Comparison of ENCODE assay signal across 28 cellular contexts in the genomic region with DNA sequence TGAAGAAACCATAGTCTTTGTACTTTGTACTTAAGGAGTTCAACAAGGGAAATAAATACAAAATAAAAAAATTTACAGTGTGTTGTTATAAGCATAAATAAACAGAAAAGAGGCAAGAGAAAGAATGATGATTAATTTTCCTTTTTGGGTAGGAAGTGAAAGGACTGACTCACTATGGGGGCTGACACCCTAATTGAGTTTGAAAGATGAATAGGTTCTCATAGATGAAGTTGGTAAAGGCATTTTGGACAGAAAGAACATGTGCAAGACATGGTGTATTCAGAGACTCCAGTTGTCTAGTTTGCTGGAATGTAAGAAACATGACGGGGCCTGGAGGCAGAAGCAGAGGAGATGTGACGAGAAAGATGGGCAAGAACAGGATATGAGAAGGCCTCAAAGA.
DNase-seq lines count a peak whose midpoint lies in the region; ATAC-seq, FAIRE-seq and TF ChIP-seq lines count a peak whose summit lies in the region.
"Had no signal": no experiment of that assay in that cellular context is flagged by ENCODE, and none has a peak within 500 bp of the region (broad histone marks: within the 10 kb centered on the region; RNA-seq: fewer than 3 reads in every experiment).

No MANE protein-coding gene starts in this region.

- H3K36me3 ChIP-seq in endothelial cell of umbilical vein (ENCODE audit: control insufficient read depth in 2 of 2, extremely low read depth in 1 of 2, insufficient read depth in 2 of 2, low read length in 2 of 2) (peaks cover 2% of the 10 kb centered on the region in 2 experiments), gastroesophageal sphincter (peaks cover 0 to 65% of the 10 kb centered on the region in 2 donors)
- H3K36me3 ChIP-seq: adrenal gland had no signal

- no peaks in the 10 kb centered on the region for H4K20me1 ChIP-seq in endothelial cell of umbilical vein (replicated peaks; ENCODE audit: control insufficient read depth, extremely low read depth, insufficient read depth, low read length)

- CTCF ChIA-PET in activated naive CD4-positive, alpha-beta T cell treated with anti-CD3 and anti-CD28 coated beads, Interleukin-2, amount 10 ng/mL, durations not matched to agents 7 days and 5 days (lab: Charles Lee): interaction anchor here (0.7 kb wide), 1 partner anchor 59 kb away, joined by 3 read pairs; no protein-coding TSS in a partner anchor
- CTCF ChIA-PET in endothelial cell of umbilical vein (lab: Charles Lee) (no interaction called here), Calu3 (lab: Charles Lee) (no interaction called here)

- peaks cover under 1 to 16% of the 10 kb centered on the region in 2 donors for H3K36me3 Mint-ChIP-seq in activated naive CD4-positive, alpha-beta T cell treated with anti-CD3 and anti-CD28 coated beads, Interleukin-2, amount 50 U/mL, for 72 hours
- H3K36me3 Mint-ChIP-seq in activated naive CD4-positive, alpha-beta T cell treated with anti-CD3 and anti-CD28 coated beads, Interleukin-2, amount 10 ng/mL, durations not matched to agents 7 days and 5 days: peaks cover 8% of the 10 kb centered on the region
- no peaks in the 10 kb centered on the region for H3K36me3 Mint-ChIP-seq in Calu3 (ENCODE audit: insufficient read depth, unreplicated experiment)

- H3K9me3 Mint-ChIP-seq in activated naive CD4-positive, alpha-beta T cell treated with anti-CD3 and anti-CD28 coated beads, Interleukin-2, amount 50 U/mL, for 72 hours: no peaks in the 10 kb centered on the region
- H3K9me3 Mint-ChIP-seq in activated naive CD4-positive, alpha-beta T cell treated with anti-CD3 and anti-CD28 coated beads, Interleukin-2, amount 10 ng/mL, durations not matched to agents 7 days and 5 days: no peaks in the 10 kb centered on the region
- no peaks in the 10 kb centered on the region for H3K9me3 Mint-ChIP-seq in Calu3 (ENCODE audit: low read depth, unreplicated experiment)
- H3K9me3 Mint-ChIP-seq: natural killer cell had no signal

- no peak overlapping the region for H3K4me3 ChIP-seq in endothelial cell of umbilical vein (replicated peaks in 1 of 3; ENCODE audit: insufficient read depth in 1 of 3, low read depth in 1 of 3, low read length in 3 of 3)
- no peak overlapping the region for H3K4me3 ChIP-seq in gastroesophageal sphincter
- H3K4me3 ChIP-seq: adrenal gland, heart right ventricle, lower lobe of right lung, skin epidermis, transverse colon had no signal

- dilution Hi-C loops in endothelial cell of umbilical vein (cut with MboI; ENCODE audit: extremely low pct_ligation_motif_present, low sequenced_read_pairs): no loop called here

- H3K27ac ChIP-seq in endothelial cell of umbilical vein (ENCODE audit: insufficient read depth, low read depth, low read length): no peak overlapping the region
- no peak overlapping the region for H3K27ac ChIP-seq in gastroesophageal sphincter
- H3K27ac ChIP-seq: adrenal gland, heart right ventricle, lower lobe of right lung, skin epidermis, transverse colon had no signal

- no peaks in the 10 kb centered on the region for H3K4me1 Mint-ChIP-seq in activated naive CD4-positive, alpha-beta T cell treated with anti-CD3 and anti-CD28 coated beads, Interleukin-2, amount 10 ng/mL, durations not matched to agents 7 days and 5 days
- H3K4me1 Mint-ChIP-seq in Calu3 (ENCODE audit: low read depth, unreplicated experiment): peaks cover under 1% of the 10 kb centered on the region
- H3K4me1 Mint-ChIP-seq: natural killer cell had no signal

- no peak for FAIRE-seq in endothelial cell of umbilical vein (lab: Jason Lieb, UNC)
- FAIRE-seq: HepG2 had no signal

- TF ChIP-seq CTCF in endothelial cell of umbilical vein (IDR thresholded peaks at IDR 0.05; ENCODE audit: extremely low read depth in 1 of 2, insufficient read depth in 1 of 2, low read depth in 1 of 2, low read length in 2 of 2): no peak
- TF ChIP-seq CTCF in Calu3 (IDR thresholded peaks at IDR 0.05; ENCODE audit: unreplicated experiment): no peak
- no peak for TF ChIP-seq CTCF in gastroesophageal sphincter (IDR thresholded peaks at IDR 0.05)

- H3K4me1 ChIP-seq in endothelial cell of umbilical vein (ENCODE audit: control insufficient read depth, extremely low read depth, insufficient read depth, low read length): peaks cover 13% of the 10 kb centered on the region
- no peaks in the 10 kb centered on the region for H3K4me1 ChIP-seq in gastroesophageal sphincter
- H3K4me1 ChIP-seq: adrenal gland, heart right ventricle, lower lobe of right lung, transverse colon had no signal

- no peak for TF ChIP-seq EP300 in gastroesophageal sphincter (IDR thresholded peaks at IDR 0.05)

- peak overlapping the region; percentile 2 to 52 for H3K27ac Mint-ChIP-seq in activated naive CD4-positive, alpha-beta T cell treated with anti-CD3 and anti-CD28 coated beads, Interleukin-2, amount 50 U/mL, for 72 hours
- no peak overlapping the region for H3K27ac Mint-ChIP-seq in activated naive CD4-positive, alpha-beta T cell treated with anti-CD3 and anti-CD28 coated beads, Interleukin-2, amount 10 ng/mL, durations not matched to agents 7 days and 5 days
- no peak overlapping the region for H3K27ac Mint-ChIP-seq in Calu3 (ENCODE audit: unreplicated experiment)
- H3K27ac Mint-ChIP-seq: natural killer cell had no signal

- no peak for TF ChIP-seq POLR2A in endothelial cell of umbilical vein (IDR thresholded peaks at IDR 0.05; ENCODE audit: low read depth, low read length)
- no peak for TF ChIP-seq POLR2A in gastroesophageal sphincter (IDR thresholded peaks at IDR 0.05)

- no TSS peak for BruUV-seq in endothelial cell of umbilical vein (replicated peaks; lab: Mats Ljungman, UMichigan)
- no TSS peak for BruUV-seq in Calu3 (replicated peaks; lab: Mats Ljungman, UMichigan)

- no peak overlapping the region for H3K9ac ChIP-seq in endothelial cell of umbilical vein (replicated peaks; ENCODE audit: extremely low read depth, insufficient read depth, low read length)

- H3K4me3 Mint-ChIP-seq in activated naive CD4-positive, alpha-beta T cell treated with anti-CD3 and anti-CD28 coated beads, Interleukin-2, amount 10 ng/mL, durations not matched to agents 7 days and 5 days: no peak overlapping the region
- H3K4me3 Mint-ChIP-seq in Calu3 (ENCODE audit: low read depth, unreplicated experiment): no peak overlapping the region
- H3K4me3 Mint-ChIP-seq: natural killer cell had no signal

- intact Hi-C loops in endothelial cell of umbilical vein (cut with micrococcal nuclease) (no loop called here), Calu3 (cut with micrococcal nuclease; ENCODE audit: unreplicated experiment) (no loop called here)

- H3K9me3 ChIP-seq in endothelial cell of umbilical vein (replicated peaks; ENCODE audit: control insufficient read depth, insufficient read depth, low read length) (no peaks in the 10 kb centered on the region), gastroesophageal sphincter (no peaks in the 10 kb centered on the region)
- H3K9me3 ChIP-seq: adrenal gland, heart right ventricle, lower lobe of right lung, transverse colon had no signal

- H3K79me2 ChIP-seq in endothelial cell of umbilical vein (ENCODE audit: control insufficient read depth, insufficient read depth, low read length): no peaks in the 10 kb centered on the region

- no peak overlapping the region for H2AFZ ChIP-seq in endothelial cell of umbilical vein (ENCODE audit: low read depth, low read length)

- POLR2A ChIA-PET in endothelial cell of umbilical vein (lab: Charles Lee): no interaction called here

- 100% methylated on average over 2 of the region's 2 CpGs for WGBS in gastroesophageal sphincter (ENCODE audit: low coverage in 1 of 2), 2 donors

- H3K4me2 ChIP-seq in endothelial cell of umbilical vein (ENCODE audit: insufficient read depth, low read length): peak overlapping the region; percentile 14

- no peak for DNase-seq in activated naive CD4-positive, alpha-beta T cell treated with anti-CD3 and anti-CD28 coated beads, Interleukin-2, amount 50 U/mL, for 72 hours (ENCODE audit: low spot score in 2 of 2)
- no peak for DNase-seq in activated naive CD4-positive, alpha-beta T cell treated with anti-CD3 and anti-CD28 coated beads, Interleukin-2, amount 10 ng/mL, durations not matched to agents 7 days and 5 days
- DNase-seq in M059J (ENCODE audit: low read depth) (peak; percentile 43), endothelial cell of umbilical vein (ENCODE audit: low read depth, low spot score) (peak; percentile 31), Calu3 (no peak), UCSD-AML1 (lab: John Stamatoyannopoulos, UW; ENCODE audit: unreplicated experiment) (no peak), activated gamma-delta T cell treated with Interleukin-2 at 50 U/mL for 16 hours (no peak)
- DNase-seq: activated CD4-positive, alpha-beta T cell treated with anti-CD3 and anti-CD28 coated beads, Interleukin-2, amount 50 U/mL, for 4 hours; activated CD8-positive, alpha-beta memory T cell treated with anti-CD3 and anti-CD28 coated beads, Interleukin-2, amount 50 U/mL, for 48 hours; adrenal gland; C1 segment of cervical spinal cord; DND-41; heart right ventricle; Kasumi-1; kidney glomerular epithelial cell; lower lobe of right lung; natural killer cell; NCI-H1092; NCI-H1694 treated with DMSO at 0.1 percent for 48 hours; NCI-H524; occipital lobe; SHP77; SW 1271; T-helper 9 cell; transverse colon had no signal

- no peaks in the 10 kb centered on the region for H3K27me3 ChIP-seq in endothelial cell of umbilical vein (ENCODE audit: control insufficient read depth in 2 of 2, insufficient read depth in 2 of 2, low read length in 2 of 2)
- no peaks in the 10 kb centered on the region for H3K27me3 ChIP-seq in gastroesophageal sphincter
- H3K27me3 ChIP-seq: adrenal gland, heart right ventricle, transverse colon had no signal

- no peaks in the 10 kb centered on the region for H3K27me3 Mint-ChIP-seq in activated naive CD4-positive, alpha-beta T cell treated with anti-CD3 and anti-CD28 coated beads, Interleukin-2, amount 10 ng/mL, durations not matched to agents 7 days and 5 days
- H3K27me3 Mint-ChIP-seq in Calu3 (ENCODE audit: unreplicated experiment): no peaks in the 10 kb centered on the region

- peak in 1 of 2 donors; percentile 79 for ATAC-seq in activated naive CD4-positive, alpha-beta T cell treated with anti-CD3 and anti-CD28 coated beads, Interleukin-2, amount 50 U/mL, for 72 hours
- no peak for ATAC-seq in gastroesophageal sphincter
- ATAC-seq: heart right ventricle, HepG2, lower lobe of right lung, natural killer cell had no signal

- no peaks in the 10 kb centered on the region for H3K9me1 ChIP-seq in endothelial cell of umbilical vein (replicated peaks; ENCODE audit: control insufficient read depth, extremely low read depth, insufficient read depth, low read length)

TF ChIP-seq in endothelial cell of umbilical vein, 7 proteins besides CTCF, POLR2A, EP300 and RAD21:
- TF ChIP-seq MYC (IDR thresholded peaks at IDR 0.05; ENCODE audit: low read depth, low read length) (no peak), FOS (IDR thresholded peaks at IDR 0.05; ENCODE audit: borderline replicate concordance, insufficient read depth, low read length) (peak; percentile 62)

Comparison
In these comparisons a context has a peak if more than half of its experiments do, and no peak if none do; other contexts are left out.
1. H3K27ac Mint-ChIP-seq: peak in activated naive CD4-positive, alpha-beta T cell treated with anti-CD3 and anti-CD28 coated beads, Interleukin-2, amount 50 U/mL, for 72 hours (2 of 2); none in activated naive CD4-positive, alpha-beta T cell treated with anti-CD3 and anti-CD28 coated beads, Interleukin-2, amount 10 ng/mL, durations not matched to agents 7 days and 5 days (single experiment) and Calu3 (single experiment).
2. DNase-seq: peak in M059J (single experiment) and endothelial cell of umbilical vein (single experiment); none in activated naive CD4-positive, alpha-beta T cell treated with anti-CD3 and anti-CD28 coated beads, Interleukin-2, amount 50 U/mL, for 72 hours (0 of 2), activated naive CD4-positive, alpha-beta T cell treated with anti-CD3 and anti-CD28 coated beads, Interleukin-2, amount 10 ng/mL, durations not matched to agents 7 days and 5 days (single experiment), Calu3 (single experiment), UCSD-AML1 (single experiment) and activated gamma-delta T cell treated with Interleukin-2 at 50 U/mL for 16 hours (single experiment).